8 cellular contexts compared by ENCODE assay signal in the genomic region with DNA sequence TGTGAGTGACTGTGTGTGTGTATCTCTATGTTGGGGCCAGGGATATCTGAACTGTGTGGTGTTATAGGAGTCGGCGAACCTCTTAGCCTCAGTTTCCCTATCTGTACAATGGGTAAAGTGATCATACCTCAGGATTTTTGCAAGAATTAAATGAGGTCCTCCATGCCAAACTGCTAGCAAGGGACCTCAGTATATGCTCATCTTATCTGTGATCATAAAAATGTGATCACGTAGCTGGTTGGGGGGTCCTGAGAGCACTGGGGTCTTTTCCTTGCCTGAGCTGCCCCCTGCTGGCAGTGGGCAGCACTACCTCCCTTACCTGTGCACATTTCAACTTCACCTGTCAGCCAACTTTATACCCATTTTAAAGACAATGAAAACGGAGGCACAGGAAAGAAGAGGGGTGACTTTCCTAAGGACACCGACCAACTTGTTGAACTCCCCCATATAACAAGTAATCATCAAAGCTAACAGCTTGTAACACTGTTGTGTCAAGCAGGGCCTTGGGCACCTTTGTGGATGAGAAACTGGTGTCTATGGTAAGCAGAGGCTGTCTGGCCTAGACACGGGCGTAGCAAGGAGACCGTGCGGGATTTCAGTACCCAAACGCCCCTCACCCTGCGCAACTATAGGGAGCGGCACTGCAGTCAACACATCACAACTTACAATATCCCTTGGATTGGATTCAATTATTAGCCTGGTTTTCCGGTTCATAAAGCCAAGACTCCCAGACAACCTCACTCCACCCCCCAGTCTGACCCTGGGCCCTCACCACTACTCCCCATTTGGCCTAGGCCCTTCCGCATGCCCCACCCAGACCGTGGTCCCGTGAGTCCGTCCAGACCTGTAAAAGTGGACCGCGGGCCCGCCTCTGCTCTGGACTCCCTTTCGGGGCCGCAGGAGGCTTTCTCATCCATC. TPM values are rescaled to one million over a fixed set of nuclear protein-coding genes. Genes with fewer than 3 reads are reported as not detected.
DNase-seq lines count a peak whose midpoint lies in the region; ATAC-seq and TF ChIP-seq lines count a peak whose summit lies in the region.

No MANE protein-coding gene starts in this region.

- H3K27me3 ChIP-seq in CD8-positive, alpha-beta T cell (ENCODE audit: insufficient read depth, low read length) = no peaks in the 10 kb centered on the region
- no peaks in the 10 kb centered on the region for H3K27me3 ChIP-seq in HAP-1 (ENCODE audit: low read depth)
- H3K27me3 ChIP-seq in liver (ENCODE audit: control insufficient read depth in 4 of 4, insufficient read depth in 4 of 4, low read length in 3 of 4) = no peaks in the 10 kb centered on the region

- peak overlapping the region; percentile 89 for H3K27ac Mint-ChIP-seq in CD8-positive, alpha-beta T cell
- H3K27ac Mint-ChIP-seq in chondrocyte (ENCODE audit: unreplicated experiment) = peak overlapping the region; percentile 95

- peak overlapping the region; percentile 90 for H3K4me3 ChIP-seq in CD8-positive, alpha-beta T cell (ENCODE audit: low read depth, low read length)
- H3K4me3 ChIP-seq in HAP-1 (peak overlapping the region; percentile 70), liver (ENCODE audit: low read depth in 1 of 3, low read length in 3 of 3) (peak overlapping the region; percentile 70 to 87 (median 80))

- peak in 1 of 2 donors; percentile 65 for TF ChIP-seq RAD21 in liver (IDR thresholded peaks at IDR 0.05)

- TF ChIP-seq CTCF in CD8-positive, alpha-beta T cell (IDR thresholded peaks at IDR 0.05) = peak; percentile 64
- TF ChIP-seq CTCF in chondrocyte (IDR thresholded peaks at IDR 0.05) (peak; percentile 85), liver (IDR thresholded peaks at IDR 0.05; ENCODE audit: low read depth, low read length, missing input control) (peak; percentile 62)

- H3K27me3 Mint-ChIP-seq in CD8-positive, alpha-beta T cell (ENCODE audit: low read depth) = no peaks in the 10 kb centered on the region
- no peaks in the 10 kb centered on the region for H3K27me3 Mint-ChIP-seq in chondrocyte (ENCODE audit: low read depth)

- WGBS in liver = 18% methylated on average over 22 of the region's 22 CpGs

- peaks cover 15% of the 10 kb centered on the region for H3K36me3 Mint-ChIP-seq in CD8-positive, alpha-beta T cell
- no peaks in the 10 kb centered on the region for H3K36me3 Mint-ChIP-seq in chondrocyte (ENCODE audit: low read depth)

- H3K4me1 Mint-ChIP-seq in CD8-positive, alpha-beta T cell (ENCODE audit: low read depth) = peaks cover 31% of the 10 kb centered on the region
- peaks cover 18% of the 10 kb centered on the region for H3K4me1 Mint-ChIP-seq in chondrocyte (ENCODE audit: low read depth)

- H3K9me3 Mint-ChIP-seq in CD8-positive, alpha-beta T cell = no peaks in the 10 kb centered on the region
- H3K9me3 Mint-ChIP-seq in chondrocyte (ENCODE audit: low read depth) = no peaks in the 10 kb centered on the region

- ATAC-seq in CD8-positive, alpha-beta T cell = no peak
- ATAC-seq in GM21447 (IDR thresholded peaks at IDR 0.05; ENCODE audit: unreplicated experiment) = no peak

- in situ Hi-C loops in HAP-1 (cut with MboI; ENCODE audit: low sequenced_read_pairs) = no loop called here
- in situ Hi-C loops in SK-MEL-5 (cut with HindIII; ENCODE audit: low pct_unique_long_range_greater_than_20kb, low sequenced_read_pairs) = no loop called here

- peaks cover 4% of the 10 kb centered on the region for H3K36me3 ChIP-seq in CD8-positive, alpha-beta T cell (ENCODE audit: insufficient read depth, low read length)
- H3K36me3 ChIP-seq in HAP-1 (replicated peaks) (peaks cover 13% of the 10 kb centered on the region), liver (ENCODE audit: control insufficient read depth in 4 of 4, insufficient read depth in 3 of 4, low read depth in 1 of 4, low read length in 3 of 4) (peaks cover 0 to 8% (median under 1%) of the 10 kb centered on the region in 4 donors)

- H3K4me3 Mint-ChIP-seq in CD8-positive, alpha-beta T cell = peak overlapping the region; percentile 89
- H3K4me3 Mint-ChIP-seq in chondrocyte (ENCODE audit: unreplicated experiment) = peak overlapping the region; percentile 99

- peaks cover 17% of the 10 kb centered on the region for H3K4me1 ChIP-seq in CD8-positive, alpha-beta T cell (ENCODE audit: insufficient read depth, low read length)
- H3K4me1 ChIP-seq in HAP-1 = 0 out of 2 replicates have a peak, but pooled peaks cover 7% of the 10 kb centered on the region
- H3K4me1 ChIP-seq in liver (ENCODE audit: control insufficient read depth in 4 of 4, insufficient read depth in 4 of 4, low read length in 3 of 4) = peaks cover 2 to 16% (median 13%) of the 10 kb centered on the region in 4 donors

- H3K9me3 ChIP-seq in CD8-positive, alpha-beta T cell (ENCODE audit: low read length) = no peaks in the 10 kb centered on the region
- H3K9me3 ChIP-seq in HAP-1 (no peaks in the 10 kb centered on the region), liver (ENCODE audit: control insufficient read depth in 4 of 4, low read length in 3 of 4) (no peaks in the 10 kb centered on the region)

- no peak overlapping the region for H3K27ac ChIP-seq in CD8-positive, alpha-beta T cell (ENCODE audit: low read depth, low read length)
- H3K27ac ChIP-seq in liver (ENCODE audit: low read depth in 1 of 2, low read length in 2 of 2) = peak overlapping the region; percentile 76 to 87
- peak overlapping the region; percentile 80 for H3K27ac ChIP-seq in substantia nigra (ENCODE audit: low read depth, low read length, poor library complexity, severe bottlenecking)

- POLR2A ChIA-PET in CD8-positive, alpha-beta T cell (lab: Charles Lee) = interaction anchor here (0.6 to 2.8 kb wide), 5 partner anchors 9 to 93 kb away, joined by 3 to 22 read pairs (median 9); partner anchors contain the start of genes MRPL11, NPAS4 and PELI3

- intact Hi-C loops in CD8-positive, alpha-beta T cell (cut with DNase I, micrococcal nuclease) = loop anchor here in 1 of 2 experiments (1.0 kb wide), 1 partner anchor 71 kb away; no protein-coding TSS in a partner anchor

- H3K9ac ChIP-seq in liver (ENCODE audit: low read depth in 1 of 2, low read length in 2 of 2) = peak overlapping the region; percentile 76 to 81

- DNase-seq in CD8-positive, alpha-beta T cell = peak in 3 of 7 experiments; percentile 33 to 54 (median 37)
- peak in 1 of 2 experiments; percentile 45 for DNase-seq in HAP-1 (ENCODE audit: low spot score in 2 of 2)
- DNase-seq in SK-MEL-5 (ENCODE audit: low read depth, low spot score) = peak; percentile 26
- DNase-seq in chondrocyte (ENCODE audit: low spot score) = no peak
- peak in 9 of 49 donors; percentile 11 to 73 (median 47) for DNase-seq in substantia nigra (lab: John Stamatoyannopoulos, UW)
- no peak for DNase-seq in occipital lobe (lab: John Stamatoyannopoulos, UW)

- CTCF ChIA-PET in CD8-positive, alpha-beta T cell (lab: Charles Lee) = interaction anchor here (0.7 to 2.7 kb wide), 9 partner anchors 12 to 93 kb away, joined by 3 to 9 read pairs (median 4); partner anchors contain the start of genes MRPL11 and PELI3

TF ChIP-seq in liver, 16 proteins besides CTCF, POLR2A, EP300 and RAD21 (continues in another document):
- TF ChIP-seq, protein P1, sequence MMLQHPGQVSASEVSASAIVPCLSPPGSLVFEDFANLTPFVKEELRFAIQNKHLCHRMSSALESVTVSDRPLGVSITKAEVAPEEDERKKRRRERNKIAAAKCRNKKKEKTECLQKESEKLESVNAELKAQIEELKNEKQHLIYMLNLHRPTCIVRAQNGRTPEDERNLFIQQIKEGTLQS (IDR thresholded peaks at IDR 0.05) = no peak

RNA-seq across cellular contexts. Expression of gene DPP3, which starts 1.2 kb away (rescaled TPM):
- total RNA-seq in CD8-positive, alpha-beta T cell = 10 to 100 TPM; 13.7 to 15.6 TPM
- 40.9 and 43.5 TPM in 2 replicates for total RNA-seq in SK-MEL-5 (2014; rRNA removed; shearing (Covaris generic))
- polyA plus RNA-seq in SK-MEL-5 (2015; cell fraction: cytosol; rRNA removed) = 37.1 and 47.0 TPM in 2 replicates
- 36.2 and 40.5 TPM in 2 replicates for polyA plus RNA-seq in SK-MEL-5 (2015; cell fraction: nucleus; rRNA removed)
- total RNA-seq in chondrocyte (43.2 to 54.7 TPM (median 44.4 TPM) in 3 replicates), liver (10 to 100 TPM; 29.8 to 41.0 TPM), occipital lobe (35.2 TPM)
- 10 to 100 TPM; 10.9 to 24.8 TPM for polyA plus RNA-seq in liver

RNA-seq across cellular contexts. Expression of gene PELI3, which starts 12.4 kb away (rescaled TPM):
- total RNA-seq in CD8-positive, alpha-beta T cell = 10 to 100 TPM; 12.6 to 16.8 TPM
- 7.4 and 8.1 TPM in 2 replicates for total RNA-seq in SK-MEL-5 (2014; rRNA removed; shearing (Covaris generic))
- polyA plus RNA-seq in SK-MEL-5 (2015; cell fraction: cytosol; rRNA removed) = 8.6 and 9.0 TPM in 2 replicates
- polyA plus RNA-seq in SK-MEL-5 (2015; cell fraction: nucleus; rRNA removed) = 6.9 and 7.7 TPM in 2 replicates
- total RNA-seq in chondrocyte (9.1 to 10.5 TPM (median 10.0 TPM) in 3 replicates), liver (1 to 10 TPM; 1.9 to 5.4 TPM), occipital lobe (19.5 TPM)
- 1 to 10 TPM; 1.7 to 2.4 TPM for polyA plus RNA-seq in liver

RNA-seq across cellular contexts. Expression of gene BBS1, which starts 31.4 kb away (rescaled TPM):
- total RNA-seq in CD8-positive, alpha-beta T cell = 10 to 100 TPM; 10.8 to 13.5 TPM
- 6.3 and 9.1 TPM in 2 replicates for total RNA-seq in SK-MEL-5 (2014; rRNA removed; shearing (Covaris generic))
- 14.2 and 16.4 TPM in 2 replicates for polyA plus RNA-seq in SK-MEL-5 (2015; cell fraction: cytosol; rRNA removed)
- 33.7 and 35.1 TPM in 2 replicates for polyA plus RNA-seq in SK-MEL-5 (2015; cell fraction: nucleus; rRNA removed)
- total RNA-seq in chondrocyte (18.1 to 40.6 TPM (median 20.6 TPM) in 3 replicates), liver (10 to 100 TPM in 1 of 2 donors, 1 to 10 TPM in 1; 9.8 to 18.5 TPM), occipital lobe (43.2 TPM)
- 1 to 10 TPM; 4.2 to 7.5 TPM for polyA plus RNA-seq in liver

RNA-seq across cellular contexts. Expression of gene MRPL11, which starts 40.4 kb away (rescaled TPM):
- 10 to 100 TPM; 19.8 to 20.6 TPM for total RNA-seq in CD8-positive, alpha-beta T cell
- total RNA-seq in SK-MEL-5 (2014; rRNA removed; shearing (Covaris generic)) = 45.4 and 63.4 TPM in 2 replicates
- polyA plus RNA-seq in SK-MEL-5 (2015; cell fraction: cytosol; rRNA removed) = 31.3 and 56.4 TPM in 2 replicates
- polyA plus RNA-seq in SK-MEL-5 (2015; cell fraction: nucleus; rRNA removed) = 6.3 and 10.4 TPM in 2 replicates
- total RNA-seq in chondrocyte = 30.9 to 45.6 TPM (median 35.9 TPM) in 3 replicates
- total RNA-seq in liver = 10 to 100 TPM; 18.0 to 24.7 TPM
- polyA plus RNA-seq in liver = 10 to 100 TPM; 39.9 to 45.6 TPM
- 13.9 TPM for total RNA-seq in occipital lobe

RNA-seq across cellular contexts. Expression of gene NPAS4, which starts 58.2 kb away (rescaled TPM):
- not detected for total RNA-seq in CD8-positive, alpha-beta T cell
- total RNA-seq in SK-MEL-5 (2014; rRNA removed; shearing (Covaris generic)) = not detected in 2 replicates
- polyA plus RNA-seq in SK-MEL-5 (2015; cell fraction: cytosol; rRNA removed) = not detected in 2 replicates
- polyA plus RNA-seq in SK-MEL-5 (2015; cell fraction: nucleus; rRNA removed) = not detected in 2 replicates
- total RNA-seq in chondrocyte (0.60 to 1.7 TPM (median 1.2 TPM) in 3 replicates), liver (not detected), occipital lobe (0.16 TPM)
- polyA plus RNA-seq in liver = under 1 TPM in 1 of 2 donors, not detected in 1; 0.01 TPM
